Comparison of ENCODE assay signal across 12 cellular contexts in genomic region chr7:44533301-44534055, GRCh38. TPM values are rescaled to one million over a fixed set of nuclear protein-coding genes. Genes with fewer than 3 reads are reported as not detected.
A peak's percentile ranks its signal among the peaks of the same experiment; 100 is the strongest.
DNase-seq lines count a peak whose midpoint lies in the region; ATAC-seq lines count a peak whose summit lies in the region.
"Had no signal": no experiment of that assay in that cellular context is flagged by ENCODE, and none has a peak within 500 bp of the region (broad histone marks: within the 10 kb centered on the region; RNA-seq: fewer than 3 reads in every experiment).

No MANE protein-coding gene starts in this region.

- H3K27me3 ChIP-seq in H7 (ENCODE audit: control insufficient read depth, insufficient read depth, low read length): no peaks in the 10 kb centered on the region

- no peaks in the 10 kb centered on the region for H3K36me3 ChIP-seq in H7 (replicated peaks; ENCODE audit: control insufficient read depth, insufficient read depth, low read length)

- DNase-seq in DMS153 (lab: John Stamatoyannopoulos, UW) (peak; percentile 42), H7 (peak; percentile 39), SHP77 (lab: John Stamatoyannopoulos, UW) (peak; percentile 69 to 70), myocyte (ENCODE audit: low read depth) (peak; percentile 18)
- DNase-seq: activated T-cell treated with anti-CD3 and anti-CD28 coated beads, Interleukin-2, amount 50 U/mL, for 72 hours; C1 segment of cervical spinal cord; cerebellar nuclear complex had no signal

- ATAC-seq in HG02870 (IDR thresholded peaks at IDR 0.05; ENCODE audit: unreplicated experiment) (no peak), HG02852 (IDR thresholded peaks at IDR 0.05; ENCODE audit: unreplicated experiment) (no peak), GM21526 (IDR thresholded peaks at IDR 0.05; ENCODE audit: low FRiP score, unreplicated experiment) (no peak), GM18861 (IDR thresholded peaks at IDR 0.05; ENCODE audit: unreplicated experiment) (no peak)
- ATAC-seq: activated T-cell treated with anti-CD3 and anti-CD28 coated beads, Interleukin-2, amount 50 U/mL, for 72 hours had no signal

- no peak overlapping the region for H3K4me3 ChIP-seq in H7 (ENCODE audit: insufficient read depth, low read depth, low read length)
- H3K4me3 ChIP-seq: SK-N-MC had no signal

RNA-seq across cellular contexts. Expression of gene NPC1L1, which starts 7.7 kb away (rescaled TPM):
- total RNA-seq in H7 (2014; rRNA removed; shearing (Covaris generic)): not detected in 2 replicates
- total RNA-seq in myocyte: not detected in 2 replicates
- 0.01 TPM for polyA plus RNA-seq in myocyte (2012)

RNA-seq across cellular contexts. Expression of gene DDX56, which starts 40.2 kb away (rescaled TPM):
- 81.2 and 93.4 TPM in 2 replicates for total RNA-seq in H7 (2014; rRNA removed; shearing (Covaris generic))
- 118 and 123 TPM in 2 replicates for total RNA-seq in myocyte
- 85.8 TPM for polyA plus RNA-seq in myocyte (2012)

RNA-seq across cellular contexts. Expression of gene NUDCD3, which starts 43.0 kb away (rescaled TPM):
- total RNA-seq in H7 (2014; rRNA removed; shearing (Covaris generic)): 68.1 and 79.4 TPM in 2 replicates
- total RNA-seq in myocyte: 84.3 and 101 TPM in 2 replicates
- 142 TPM for polyA plus RNA-seq in myocyte (2012)

RNA-seq across cellular contexts. Expression of gene TMED4, which starts 48.6 kb away (rescaled TPM):
- total RNA-seq in H7 (2014; rRNA removed; shearing (Covaris generic)): 94.4 and 114 TPM in 2 replicates
- 338 and 363 TPM in 2 replicates for total RNA-seq in myocyte
- polyA plus RNA-seq in myocyte (2012): 123 TPM

Comparison
In these comparisons a context has a peak if more than half of its experiments do, and no peak if none do; other contexts are left out.
1. DNase-seq: peak in every context shown above with its lines; median percentile 70 in SHP77; 42 in DMS153; 39 in H7; 18 in myocyte.